In the genomic region with DNA sequence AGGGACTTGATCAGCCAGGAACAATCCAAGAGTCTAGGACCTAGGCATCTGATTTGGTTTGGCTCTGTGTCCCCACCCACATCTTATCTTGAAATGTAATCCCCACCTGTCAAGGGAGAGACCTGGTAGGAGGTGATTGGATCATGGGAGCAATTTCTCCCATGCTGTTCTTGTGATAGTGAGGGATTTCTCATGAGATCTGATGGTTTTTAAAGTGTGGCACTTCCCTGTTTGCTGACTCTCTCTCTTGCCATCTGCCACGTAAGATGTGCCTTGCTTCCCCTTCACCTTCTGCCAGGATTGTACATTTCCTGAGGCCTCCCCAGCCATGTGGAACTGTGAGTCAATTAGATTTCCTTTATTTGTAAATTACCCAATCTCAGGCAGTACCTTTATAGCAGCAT, we compare ENCODE assay signal across 27 cellular contexts.
DNase-seq lines count a peak whose midpoint lies in the region; ATAC-seq and TF ChIP-seq lines count a peak whose summit lies in the region.
"Had no signal": no experiment of that assay in that cellular context is flagged by ENCODE, and none has a peak within 500 bp of the region (broad histone marks: within the 10 kb centered on the region; RNA-seq: fewer than 3 reads in every experiment).

No MANE protein-coding gene starts in this region.

- ATAC-seq in HG02981 (IDR thresholded peaks at IDR 0.05; ENCODE audit: unreplicated experiment), result no peak
- ATAC-seq: activated T-cell treated with anti-CD3 and anti-CD28 coated beads, Interleukin-2, amount 50 U/mL, for 72 hours; GM12878 had no signal

- H3K4me3 Mint-ChIP-seq in nephron progenitor cell, result no peak overlapping the region
- H3K4me3 Mint-ChIP-seq: activated naive CD4-positive, alpha-beta T cell treated with anti-CD3 and anti-CD28 coated beads, Interleukin-2, amount 10 ng/mL, durations not matched to agents 7 days and 5 days; activated T-cell treated with anti-CD3 and anti-CD28 coated beads, Interleukin-2, amount 50 U/mL, for 72 hours; CD4-positive, alpha-beta memory T cell; dendritic cell treated with granulocyte-macrophage colony-stimulating factor and Interleukin-4, amounts not matched to agents 40 ng/mL and 50 ng/mL, for 4 days; memory B cell had no signal

- H3K9me3 Mint-ChIP-seq in nephron progenitor cell, result peaks cover 19% of the 10 kb centered on the region
- H3K9me3 Mint-ChIP-seq: activated naive CD4-positive, alpha-beta T cell treated with anti-CD3 and anti-CD28 coated beads, Interleukin-2, amount 10 ng/mL, durations not matched to agents 7 days and 5 days; activated T-cell treated with anti-CD3 and anti-CD28 coated beads, Interleukin-2, amount 50 U/mL, for 72 hours; dendritic cell treated with granulocyte-macrophage colony-stimulating factor and Interleukin-4, amounts not matched to agents 40 ng/mL and 50 ng/mL, for 4 days; memory B cell had no signal

- peaks cover 8% of the 10 kb centered on the region for H3K36me3 Mint-ChIP-seq in nephron progenitor cell (ENCODE audit: low read depth)
- H3K36me3 Mint-ChIP-seq: activated naive CD4-positive, alpha-beta T cell treated with anti-CD3 and anti-CD28 coated beads, Interleukin-2, amount 10 ng/mL, durations not matched to agents 7 days and 5 days; CD4-positive, alpha-beta memory T cell; memory B cell had no signal

- no peak overlapping the region for H3K4me3 ChIP-seq in epithelial cell of esophagus (ENCODE audit: low read length)
- H3K4me3 ChIP-seq: GM12878, smooth muscle cell, thoracic aorta had no signal

- H3K27ac Mint-ChIP-seq in nephron progenitor cell, result peak overlapping the region; percentile 33
- H3K27ac Mint-ChIP-seq: activated naive CD4-positive, alpha-beta T cell treated with anti-CD3 and anti-CD28 coated beads, Interleukin-2, amount 10 ng/mL, durations not matched to agents 7 days and 5 days; activated T-cell treated with anti-CD3 and anti-CD28 coated beads, Interleukin-2, amount 50 U/mL, for 72 hours; CD4-positive, alpha-beta memory T cell; dendritic cell treated with granulocyte-macrophage colony-stimulating factor and Interleukin-4, amounts not matched to agents 40 ng/mL and 50 ng/mL, for 4 days; memory B cell had no signal

- H3K27me3 Mint-ChIP-seq in nephron progenitor cell (ENCODE audit: low read depth, poor library complexity), result no peaks in the 10 kb centered on the region
- H3K27me3 Mint-ChIP-seq: activated naive CD4-positive, alpha-beta T cell treated with anti-CD3 and anti-CD28 coated beads, Interleukin-2, amount 10 ng/mL, durations not matched to agents 7 days and 5 days; dendritic cell treated with granulocyte-macrophage colony-stimulating factor and Interleukin-4, amounts not matched to agents 40 ng/mL and 50 ng/mL, for 4 days had no signal

- peaks cover 37% of the 10 kb centered on the region for H3K4me1 Mint-ChIP-seq in nephron progenitor cell
- H3K4me1 Mint-ChIP-seq: activated naive CD4-positive, alpha-beta T cell treated with anti-CD3 and anti-CD28 coated beads, Interleukin-2, amount 10 ng/mL, durations not matched to agents 7 days and 5 days; CD4-positive, alpha-beta memory T cell; memory B cell had no signal

- TF ChIP-seq CTCF in epithelial cell of esophagus (IDR thresholded peaks at IDR 0.05; ENCODE audit: insufficient read depth, low read depth, low read length, missing control alignments) (no peak), nephron progenitor cell (IDR thresholded peaks at IDR 0.05) (no peak)

- DNase-seq in HT1080 (ENCODE audit: low read depth), result peak; percentile 14
- peak; percentile 19 for DNase-seq in OCI-M1 (lab: John Stamatoyannopoulos, UW)
- peak; percentile 86 for DNase-seq in epithelial cell of esophagus (ENCODE audit: low read depth)
- DNase-seq in nephron progenitor cell, result no peak
- DNase-seq in anterior cingulate cortex (lab: John Stamatoyannopoulos, UW), result no peak
- no peak for DNase-seq in effector CD4-positive, alpha-beta T cell
- DNase-seq: activated CD4-positive, alpha-beta T cell treated with anti-CD3 and anti-CD28 coated beads for 1 hour; activated naive CD4-positive, alpha-beta T cell treated with anti-CD3 and anti-CD28 coated beads, Interleukin-2, amount 10 ng/mL, durations not matched to agents 7 days and 5 days; activated T-cell treated with anti-CD3 and anti-CD28 coated beads, Interleukin-2, amount 50 U/mL, for 72 hours; amygdala; caudate nucleus; CD4-positive, alpha-beta memory T cell; DMS79; hypothalamus; islet precursor cell; NCI-H1417 treated with DMSO at 0.1 percent for 48 hours; NCI-H526 treated with DMSO at 0.1 percent for 48 hours; occipital lobe; Right ventricle myocardium superior; stimulated activated CD4-positive, alpha-beta T cell treated with anti-CD3 and anti-CD28 coated beads, Interleukin-2, amount 100 ng/mL, for 48 hours; stimulated activated naive CD4-positive, alpha-beta T cell had no signal

Comparison
In these comparisons a context has a peak if more than half of its experiments do, and no peak if none do; other contexts are left out.
1. DNase-seq: peak in HT1080 (single experiment), OCI-M1 (single experiment) and epithelial cell of esophagus (single experiment); none in nephron progenitor cell (single experiment), anterior cingulate cortex (0 of 58) and effector CD4-positive, alpha-beta T cell (single experiment).